ENCODE assay signal across 9 cellular contexts in the genomic region with DNA sequence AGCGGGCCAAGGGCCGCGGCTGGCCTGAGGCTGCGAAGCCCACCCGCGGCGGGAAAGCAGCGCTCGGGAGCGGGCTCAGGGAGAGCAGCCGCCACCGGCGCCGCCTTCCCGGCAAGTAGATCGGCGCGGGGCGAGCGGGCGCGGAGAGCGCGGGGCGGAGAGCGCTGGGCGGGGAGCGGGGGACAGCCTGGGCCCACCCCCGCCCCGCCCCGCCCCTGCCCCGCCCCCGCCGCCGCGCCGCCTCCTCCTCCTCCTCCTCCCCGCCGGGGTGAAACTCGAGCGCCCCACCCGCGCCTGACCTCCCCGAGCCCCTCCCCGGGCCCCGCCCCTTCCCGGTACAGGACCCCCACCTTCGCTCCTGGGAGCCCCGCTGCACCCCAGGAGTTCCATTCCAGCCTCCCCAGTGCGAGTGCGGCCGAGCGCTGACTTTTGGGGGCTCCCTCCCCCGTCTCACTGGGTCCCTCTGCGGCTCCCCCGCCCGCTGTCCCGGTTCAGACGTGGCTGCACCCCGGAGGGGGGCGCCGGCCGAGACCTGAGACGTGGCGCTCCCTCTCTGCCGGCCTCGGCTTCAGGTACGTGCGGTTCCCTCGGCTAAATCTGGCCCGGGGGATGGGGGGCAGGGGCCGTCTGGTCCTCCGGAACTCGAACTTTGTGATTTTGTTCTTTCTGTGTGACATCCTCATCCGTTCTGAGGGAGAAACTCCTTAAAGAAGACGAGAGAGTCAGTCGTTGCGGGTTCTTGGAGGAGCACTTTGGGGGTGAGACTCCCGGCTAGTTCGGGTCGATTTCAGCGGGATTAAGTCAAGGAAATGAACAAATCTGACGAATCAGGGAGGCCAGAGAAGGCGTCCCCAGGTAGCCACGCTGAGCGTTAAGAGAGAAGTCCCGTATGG. TPM values are rescaled to one million over a fixed set of nuclear protein-coding genes. Genes with fewer than 3 reads are reported as not detected.
DNase-seq lines count a peak whose midpoint lies in the region; ATAC-seq and TF ChIP-seq lines count a peak whose summit lies in the region.
"Had no signal": no experiment of that assay in that cellular context is flagged by ENCODE, and none has a peak within 500 bp of the region (broad histone marks: within the 10 kb centered on the region; RNA-seq: fewer than 3 reads in every experiment).

A gene with protein sequence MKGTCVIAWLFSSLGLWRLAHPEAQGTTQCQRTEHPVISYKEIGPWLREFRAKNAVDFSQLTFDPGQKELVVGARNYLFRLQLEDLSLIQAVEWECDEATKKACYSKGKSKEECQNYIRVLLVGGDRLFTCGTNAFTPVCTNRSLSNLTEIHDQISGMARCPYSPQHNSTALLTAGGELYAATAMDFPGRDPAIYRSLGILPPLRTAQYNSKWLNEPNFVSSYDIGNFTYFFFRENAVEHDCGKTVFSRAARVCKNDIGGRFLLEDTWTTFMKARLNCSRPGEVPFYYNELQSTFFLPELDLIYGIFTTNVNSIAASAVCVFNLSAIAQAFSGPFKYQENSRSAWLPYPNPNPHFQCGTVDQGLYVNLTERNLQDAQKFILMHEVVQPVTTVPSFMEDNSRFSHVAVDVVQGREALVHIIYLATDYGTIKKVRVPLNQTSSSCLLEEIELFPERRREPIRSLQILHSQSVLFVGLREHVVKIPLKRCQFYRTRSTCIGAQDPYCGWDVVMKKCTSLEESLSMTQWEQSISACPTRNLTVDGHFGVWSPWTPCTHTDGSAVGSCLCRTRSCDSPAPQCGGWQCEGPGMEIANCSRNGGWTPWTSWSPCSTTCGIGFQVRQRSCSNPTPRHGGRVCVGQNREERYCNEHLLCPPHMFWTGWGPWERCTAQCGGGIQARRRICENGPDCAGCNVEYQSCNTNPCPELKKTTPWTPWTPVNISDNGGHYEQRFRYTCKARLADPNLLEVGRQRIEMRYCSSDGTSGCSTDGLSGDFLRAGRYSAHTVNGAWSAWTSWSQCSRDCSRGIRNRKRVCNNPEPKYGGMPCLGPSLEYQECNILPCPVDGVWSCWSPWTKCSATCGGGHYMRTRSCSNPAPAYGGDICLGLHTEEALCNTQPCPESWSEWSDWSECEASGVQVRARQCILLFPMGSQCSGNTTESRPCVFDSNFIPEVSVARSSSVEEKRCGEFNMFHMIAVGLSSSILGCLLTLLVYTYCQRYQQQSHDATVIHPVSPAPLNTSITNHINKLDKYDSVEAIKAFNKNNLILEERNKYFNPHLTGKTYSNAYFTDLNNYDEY (minus strand): TSS at position 117 of the 893 bp plus-strand sequence. CDS start 166,129 bp downstream, outside the sequence.

- no peaks in the 10 kb centered on the region for H3K9me3 ChIP-seq in body of pancreas

- peak; percentile 53 for DNase-seq in DMS 273 (lab: John Stamatoyannopoulos, UW; ENCODE audit: unreplicated experiment)
- DNase-seq in DMS 273 treated with DMSO at 0.1 percent for 48 hours (lab: John Stamatoyannopoulos, UW) = no peak
- DNase-seq in NCI-H69 (lab: John Stamatoyannopoulos, UW) = peak; percentile 18
- DNase-seq in body of pancreas = peak; percentile 81 to 87 (median 82)
- DNase-seq in retina = peak; percentile 63
- no peak for DNase-seq in NCI-H1694 treated with DMSO at 0.1 percent for 48 hours (lab: John Stamatoyannopoulos, UW)
- DNase-seq in NCI-H2081 treated with DMSO at 0.1 percent for 48 hours (lab: John Stamatoyannopoulos, UW) = no peak

- ATAC-seq in body of pancreas = peak; percentile 83

- H3K27me3 ChIP-seq in body of pancreas = no peaks in the 10 kb centered on the region

- peaks cover 15% of the 10 kb centered on the region for H3K4me1 ChIP-seq in body of pancreas

- peaks cover 0 to 9% of the 10 kb centered on the region in 2 donors for H3K36me3 ChIP-seq in body of pancreas (replicated peaks in 1 of 2; ENCODE audit: insufficient read depth in 1 of 2, low read depth in 2 of 2)

- intact Hi-C loops in body of pancreas (cut with DNase I) = loop anchor here (10.0 kb wide), 1 partner anchor 699 kb away; the partner anchor contains the start of gene ATPSCKMT

- TF ChIP-seq POLR2A in body of pancreas (IDR thresholded peaks at IDR 0.05) = peak; percentile 34 to 80 (median 78)

- H3K27ac ChIP-seq in body of pancreas = peak within 1 kb of the TSS; percentile 88 to 96 (median 92)
- H3K27ac ChIP-seq: 22Rv1 had no signal

- WGBS in body of pancreas, 2 donors = 0 to 2% methylated on average over 9 to 56 of the region's 87 CpGs

- H3K4me3 ChIP-seq in body of pancreas = peak within 1 kb of the TSS; percentile 81 to 96
- H3K4me3 ChIP-seq in iPS-11a (ENCODE audit: low read depth, low read length) = peak within 1 kb of the TSS; percentile 66

- TF ChIP-seq CTCF in body of pancreas (IDR thresholded peaks at IDR 0.05) = peak in 1 of 7 experiments; percentile 16

RNA-seq across cellular contexts. Expression of the gene that starts here (rescaled TPM):
- 10 to 100 TPM in 1 of 2 donors, 1 to 10 TPM in 1; 3.4 to 40.2 TPM for total RNA-seq in body of pancreas

Comparison
In these comparisons a context has a peak if more than half of its experiments do, and no peak if none do; other contexts are left out.
1. DNase-seq: peak in DMS 273 (single experiment), NCI-H69 (single experiment), body of pancreas (4 of 4) and retina (single experiment); none in DMS 273 treated with DMSO at 0.1 percent for 48 hours (single experiment), NCI-H1694 treated with DMSO at 0.1 percent for 48 hours (single experiment) and NCI-H2081 treated with DMSO at 0.1 percent for 48 hours (single experiment).